Comparison of ENCODE assay signal across 10 cellular contexts in the genomic region with DNA sequence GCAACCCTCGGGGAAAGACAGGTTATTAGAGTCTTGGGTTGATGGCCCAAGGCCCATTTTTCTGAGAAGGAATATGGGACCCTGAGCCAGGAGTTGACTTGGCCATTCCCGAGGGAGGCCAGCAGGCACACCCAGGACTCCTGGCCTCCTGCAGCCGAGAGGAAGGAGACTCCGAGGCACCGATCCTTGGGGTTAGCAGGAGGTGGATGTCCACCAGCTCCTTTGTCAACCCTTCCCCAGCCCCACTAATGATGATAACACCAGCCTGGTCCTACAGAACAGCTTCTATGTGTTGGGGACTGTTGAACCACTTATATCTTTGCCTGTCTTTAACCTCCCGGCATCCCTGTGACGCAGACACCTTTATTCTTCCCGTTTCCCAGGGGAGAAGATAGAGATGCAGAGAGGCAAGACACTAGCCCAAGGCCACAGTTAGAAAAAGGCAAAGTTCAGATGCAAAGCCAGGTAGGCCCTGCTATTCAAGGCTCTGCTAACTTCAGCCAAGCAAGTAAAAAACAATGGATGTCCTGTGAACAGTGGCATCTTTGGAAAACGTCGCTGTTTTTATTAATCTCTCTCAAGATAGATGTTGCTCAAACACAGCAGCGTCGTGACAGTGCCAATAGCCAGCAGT.
DNase-seq lines count a peak whose midpoint lies in the region; ATAC-seq and TF ChIP-seq lines count a peak whose summit lies in the region.
"Had no signal": no experiment of that assay in that cellular context is flagged by ENCODE, and none has a peak within 500 bp of the region (broad histone marks: within the 10 kb centered on the region; RNA-seq: fewer than 3 reads in every experiment).

No MANE protein-coding gene starts in this region.

- H2AFZ ChIP-seq in GM23248 (peak overlapping the region; percentile 51; the same call in 1 of the 2 replicates), hepatocyte (no peak overlapping the region)

- H3K4me1 Mint-ChIP-seq in effector memory CD8-positive, alpha-beta T cell (ENCODE audit: low read depth in 2 of 2) = no peaks in the 10 kb centered on the region

- H3K4me1 ChIP-seq in GM23248 (ENCODE audit: insufficient read depth) (0 out of 2 replicates have a peak, but pooled peaks cover 3% of the 10 kb centered on the region), hepatocyte (ENCODE audit: insufficient read depth) (peaks cover 41% of the 10 kb centered on the region)

- no peak for TF ChIP-seq CTCF in VCaP (conservative IDR thresholded peaks at IDR 0.05)
- no peak for TF ChIP-seq CTCF in hepatocyte (IDR thresholded peaks at IDR 0.05; ENCODE audit: poor library complexity)

- no peaks in the 10 kb centered on the region for H3K79me2 ChIP-seq in GM23248 (ENCODE audit: insufficient read depth)
- H3K79me2 ChIP-seq in hepatocyte = no peaks in the 10 kb centered on the region

- in situ Hi-C loops in GM23248 (cut with MboI) = no loop called here

- H3K36me3 Mint-ChIP-seq in effector memory CD8-positive, alpha-beta T cell (ENCODE audit: insufficient read depth) = no peaks in the 10 kb centered on the region

- H3K27me3 Mint-ChIP-seq in effector memory CD8-positive, alpha-beta T cell = peaks cover 20 to 32% of the 10 kb centered on the region in 2 donors

- H3K9me3 ChIP-seq in GM23248 (ENCODE audit: low read depth) (no peaks in the 10 kb centered on the region), hepatocyte (ENCODE audit: low read depth) (no peaks in the 10 kb centered on the region)
- H3K9me3 ChIP-seq: esophagus squamous epithelium had no signal

- H4K20me1 ChIP-seq in GM23248 (ENCODE audit: insufficient read depth) (no peaks in the 10 kb centered on the region), hepatocyte (ENCODE audit: insufficient read depth, poor library complexity, severe bottlenecking) (no peaks in the 10 kb centered on the region)

- no peak for ATAC-seq in effector memory CD8-positive, alpha-beta T cell (replicated peaks)
- ATAC-seq in GM19397 (IDR thresholded peaks at IDR 0.05; ENCODE audit: unreplicated experiment) (no peak), HG02798 (IDR thresholded peaks at IDR 0.05; ENCODE audit: poor library complexity, unreplicated experiment) (no peak), HG03175 (IDR thresholded peaks at IDR 0.05; ENCODE audit: unreplicated experiment) (no peak)

- H3K4me2 ChIP-seq in GM23248 (ENCODE audit: unreplicated experiment) (peak overlapping the region; percentile 65), hepatocyte (peak overlapping the region; percentile 71)

- no peaks in the 10 kb centered on the region for H3K9me2 ChIP-seq in GM23248 (ENCODE audit: insufficient read depth)
- no peaks in the 10 kb centered on the region for H3K9me2 ChIP-seq in hepatocyte (replicated peaks; ENCODE audit: insufficient read depth)

- H3K4me3 ChIP-seq in GM23248 (peak overlapping the region; percentile 67), hepatocyte (no peak overlapping the region), skeletal muscle cell (ENCODE audit: low read depth, low read length) (peak overlapping the region; percentile 30)

- peaks cover 0 to 3% of the 10 kb centered on the region in 2 donors for H3K9me3 Mint-ChIP-seq in effector memory CD8-positive, alpha-beta T cell
- H3K9me3 Mint-ChIP-seq: activated T-cell treated with anti-CD3 and anti-CD28 coated beads, Interleukin-2, amount 50 U/mL, for 24 hours had no signal

- H3K27me3 ChIP-seq in GM23248 (replicated peaks; ENCODE audit: insufficient read depth) (peaks cover 4% of the 10 kb centered on the region; the same call in 1 of the 2 replicates), hepatocyte (no peaks in the 10 kb centered on the region)

- 64 to 66% methylated on average over 12 of the region's 12 CpGs for WGBS in GM23248 (ENCODE audit: low coverage in 1 of 2, low lambda C conversion rate in 2 of 2, missing lambda C conversion rate in 2 of 2), 2 experiments
- 57% methylated on average over 12 of the region's 12 CpGs for WGBS in hepatocyte (ENCODE audit: low lambda C conversion rate, missing lambda C conversion rate)

- no peak overlapping the region for H3K27ac ChIP-seq in GM23248
- peak overlapping the region; percentile 95 for H3K27ac ChIP-seq in VCaP
- H3K27ac ChIP-seq in hepatocyte = peak overlapping the region; percentile 82
- H3K27ac ChIP-seq: esophagus squamous epithelium had no signal

- H3K9ac ChIP-seq in GM23248 = peak overlapping the region; percentile 28; the same call in 1 of the 2 replicates

- no peak overlapping the region for H3K4me3 Mint-ChIP-seq in effector memory CD8-positive, alpha-beta T cell
- H3K4me3 Mint-ChIP-seq: activated T-cell treated with anti-CD3 and anti-CD28 coated beads, Interleukin-2, amount 50 U/mL, for 24 hours had no signal

- DNase-seq in GM23248 (no peak), hepatocyte (ENCODE audit: low spot score) (no peak), skeletal muscle cell (ENCODE audit: low read depth) (no peak)
- no peak for DNase-seq in effector memory CD8-positive, alpha-beta T cell
- DNase-seq: activated T-cell treated with anti-CD3 and anti-CD28 coated beads, Interleukin-2, amount 50 U/mL, for 24 hours; esophagus squamous epithelium had no signal

- no peak overlapping the region for H3K27ac Mint-ChIP-seq in effector memory CD8-positive, alpha-beta T cell
- H3K27ac Mint-ChIP-seq: activated T-cell treated with anti-CD3 and anti-CD28 coated beads, Interleukin-2, amount 50 U/mL, for 24 hours had no signal

- H3F3A ChIP-seq in GM23248 (ENCODE audit: insufficient read depth) = no peaks in the 10 kb centered on the region

- H3K36me3 ChIP-seq in GM23248 (ENCODE audit: low read depth) (no peaks in the 10 kb centered on the region), hepatocyte (replicated peaks; ENCODE audit: insufficient read depth, low read depth) (no peaks in the 10 kb centered on the region)
- H3K36me3 ChIP-seq: esophagus squamous epithelium had no signal
